9 cellular contexts compared by ENCODE assay signal in the genomic region with DNA sequence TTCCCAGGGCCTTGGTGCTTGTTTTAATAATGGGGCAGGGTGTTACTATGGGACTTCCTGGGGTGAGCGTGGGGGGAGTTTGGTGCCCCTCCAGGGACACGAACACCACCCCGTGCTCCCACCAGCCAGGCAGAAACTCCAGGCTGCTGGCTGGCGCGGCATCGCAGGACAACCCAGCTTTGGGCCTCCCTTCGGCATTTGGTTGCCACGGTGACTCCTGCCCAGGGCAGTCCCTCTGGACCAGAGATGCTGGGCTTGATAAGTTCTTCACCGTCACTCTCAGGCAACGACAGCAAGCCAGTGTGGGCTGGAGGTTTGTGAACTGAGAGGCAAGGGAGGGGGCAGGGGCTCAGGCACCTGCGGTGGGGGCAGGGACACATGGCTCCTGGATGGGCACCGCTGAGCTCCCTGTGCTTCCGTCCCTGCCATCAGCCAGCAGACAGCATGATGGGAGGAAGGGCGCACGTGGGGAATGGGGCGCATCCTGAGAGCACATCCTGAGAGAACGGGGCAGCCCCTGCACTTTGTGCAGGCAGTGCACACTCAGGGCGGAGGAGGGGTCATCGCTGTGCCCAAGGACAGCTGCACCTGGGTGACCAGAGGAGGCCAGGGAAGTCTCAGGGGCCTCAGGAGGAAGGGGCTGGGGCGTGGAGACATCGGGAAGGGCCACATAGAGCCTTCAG.
A peak's percentile ranks its signal among the peaks of the same experiment; 100 is the strongest.
DNase-seq lines count a peak whose midpoint lies in the region; ATAC-seq, FAIRE-seq and TF ChIP-seq lines count a peak whose summit lies in the region.
"Had no signal": no experiment of that assay in that cellular context is flagged by ENCODE, and none has a peak within 500 bp of the region (broad histone marks: within the 10 kb centered on the region; RNA-seq: fewer than 3 reads in every experiment).

No MANE protein-coding gene starts in this region.

- peaks cover 27% of the 10 kb centered on the region for H3K27me3 Mint-ChIP-seq in activated T-cell treated with anti-CD3 and anti-CD28 coated beads, Interleukin-2, amount 50 U/mL, for 24 hours
- H3K27me3 Mint-ChIP-seq in activated T-helper 1 cell treated with anti-CD3 and anti-CD28 coated beads, Interleukin-12 subunit alpha, Interleukin-12 subunit beta, Interleukin-2, Interleukin-4 antibody, amounts not matched to agents 30 ng/mL and 10 ng/mL and 1 ng/mL, durations not matched to agents 14 hours and 24 hours and 36 hours (ENCODE audit: insufficient read depth): peaks cover 9% of the 10 kb centered on the region
- H3K27me3 Mint-ChIP-seq: CD4-positive, CD25-positive, alpha-beta regulatory T cell had no signal

- ATAC-seq in GM19455 (IDR thresholded peaks at IDR 0.05; ENCODE audit: unreplicated experiment): no peak

- no peak overlapping the region for H2AFZ ChIP-seq in parathyroid adenoma

- no peak for TF ChIP-seq POLR2A in GM12892 (IDR thresholded peaks at IDR 0.05; ENCODE audit: low read depth, low read length)

- H3K27ac Mint-ChIP-seq in activated T-cell treated with anti-CD3 and anti-CD28 coated beads, Interleukin-2, amount 50 U/mL, for 24 hours: no peak overlapping the region
- no peak overlapping the region for H3K27ac Mint-ChIP-seq in activated T-helper 1 cell treated with anti-CD3 and anti-CD28 coated beads, Interleukin-12 subunit alpha, Interleukin-12 subunit beta, Interleukin-2, Interleukin-4 antibody, amounts not matched to agents 30 ng/mL and 10 ng/mL and 1 ng/mL, durations not matched to agents 14 hours and 24 hours and 36 hours

- peaks cover 19% of the 10 kb centered on the region for H3K4me1 ChIP-seq in parathyroid adenoma

- H3K4me1 Mint-ChIP-seq in activated T-cell treated with anti-CD3 and anti-CD28 coated beads, Interleukin-2, amount 50 U/mL, for 24 hours (ENCODE audit: low read depth): peaks cover 11% of the 10 kb centered on the region
- H3K4me1 Mint-ChIP-seq in activated T-helper 1 cell treated with anti-CD3 and anti-CD28 coated beads, Interleukin-12 subunit alpha, Interleukin-12 subunit beta, Interleukin-2, Interleukin-4 antibody, amounts not matched to agents 30 ng/mL and 10 ng/mL and 1 ng/mL, durations not matched to agents 14 hours and 24 hours and 36 hours (ENCODE audit: low read depth): no peaks in the 10 kb centered on the region

- DNase-seq in activated T-cell treated with anti-CD3 and anti-CD28 coated beads, Interleukin-2, amount 50 U/mL, for 24 hours: peak; percentile 46
- no peak for DNase-seq in activated T-cell treated with anti-CD3 and anti-CD28 coated beads, Interleukin-2, amount 50 U/mL, for 1 hour
- DNase-seq in NCI-H69 (lab: John Stamatoyannopoulos, UW) (peak; percentile 34), fibroblast of gingiva (ENCODE audit: low read depth) (peak; percentile 48), GM12892 (ENCODE audit: insufficient read length) (no peak)
- no peak for DNase-seq in activated T-helper 1 cell treated with anti-CD3 and anti-CD28 coated beads, Interleukin-12 subunit alpha, Interleukin-12 subunit beta, Interleukin-2, Interleukin-4 antibody, amounts not matched to agents 30 ng/mL and 10 ng/mL and 1 ng/mL, durations not matched to agents 14 hours and 24 hours and 36 hours (ENCODE audit: low spot score)

- peak overlapping the region; percentile 39 for H3K27ac ChIP-seq in parathyroid adenoma

- H3K36me3 ChIP-seq in parathyroid adenoma (ENCODE audit: control insufficient read depth, insufficient read depth, low read length): no peaks in the 10 kb centered on the region

- no peaks in the 10 kb centered on the region for H3K9me3 Mint-ChIP-seq in activated T-cell treated with anti-CD3 and anti-CD28 coated beads, Interleukin-2, amount 50 U/mL, for 24 hours
- peaks cover 5% of the 10 kb centered on the region for H3K9me3 Mint-ChIP-seq in activated T-helper 1 cell treated with anti-CD3 and anti-CD28 coated beads, Interleukin-12 subunit alpha, Interleukin-12 subunit beta, Interleukin-2, Interleukin-4 antibody, amounts not matched to agents 30 ng/mL and 10 ng/mL and 1 ng/mL, durations not matched to agents 14 hours and 24 hours and 36 hours

- FAIRE-seq in GM12892 (lab: Jason Lieb, UNC): no peak

- no peak overlapping the region for H3K9ac ChIP-seq in parathyroid adenoma

- H3K79me2 ChIP-seq in parathyroid adenoma: no peaks in the 10 kb centered on the region

- no peak for TF ChIP-seq CTCF in parathyroid adenoma (IDR thresholded peaks at IDR 0.05)

- no peaks in the 10 kb centered on the region for H3K9me3 ChIP-seq in parathyroid adenoma (ENCODE audit: control insufficient read depth, low read length)

- no peak overlapping the region for H3K4me3 ChIP-seq in parathyroid adenoma (ENCODE audit: low read depth, low read length)

- H3K4me2 ChIP-seq in parathyroid adenoma (ENCODE audit: low read length): no peak overlapping the region

- no peaks in the 10 kb centered on the region for H3K27me3 ChIP-seq in parathyroid adenoma (ENCODE audit: control insufficient read depth, insufficient read depth, low read length)

- no peak overlapping the region for H3K4me3 Mint-ChIP-seq in activated T-cell treated with anti-CD3 and anti-CD28 coated beads, Interleukin-2, amount 50 U/mL, for 24 hours
- H3K4me3 Mint-ChIP-seq in activated T-helper 1 cell treated with anti-CD3 and anti-CD28 coated beads, Interleukin-12 subunit alpha, Interleukin-12 subunit beta, Interleukin-2, Interleukin-4 antibody, amounts not matched to agents 30 ng/mL and 10 ng/mL and 1 ng/mL, durations not matched to agents 14 hours and 24 hours and 36 hours: no peak overlapping the region
- H3K4me3 Mint-ChIP-seq: CD4-positive, CD25-positive, alpha-beta regulatory T cell had no signal

- no peaks in the 10 kb centered on the region for H3K36me3 Mint-ChIP-seq in activated T-cell treated with anti-CD3 and anti-CD28 coated beads, Interleukin-2, amount 50 U/mL, for 24 hours (ENCODE audit: low read depth)
- no peaks in the 10 kb centered on the region for H3K36me3 Mint-ChIP-seq in activated T-helper 1 cell treated with anti-CD3 and anti-CD28 coated beads, Interleukin-12 subunit alpha, Interleukin-12 subunit beta, Interleukin-2, Interleukin-4 antibody, amounts not matched to agents 30 ng/mL and 10 ng/mL and 1 ng/mL, durations not matched to agents 14 hours and 24 hours and 36 hours (ENCODE audit: low read depth)
- H3K36me3 Mint-ChIP-seq: CD4-positive, CD25-positive, alpha-beta regulatory T cell had no signal

- intact Hi-C loops in activated T-helper 1 cell treated with anti-CD3 and anti-CD28 coated beads, Interleukin-12 subunit alpha, Interleukin-12 subunit beta, Interleukin-2, Interleukin-4 antibody, amounts not matched to agents 30 ng/mL and 10 ng/mL and 1 ng/mL, durations not matched to agents 14 hours and 24 hours and 36 hours (cut with micrococcal nuclease): loop anchor here (1.0 to 10.0 kb wide), 6 partner anchors 14 to 278 kb away; a partner anchor contains a TSS

Comparison
In these comparisons a context has a peak if more than half of its experiments do, and no peak if none do; other contexts are left out.
1. DNase-seq: peak in activated T-cell treated with anti-CD3 and anti-CD28 coated beads, Interleukin-2, amount 50 U/mL, for 24 hours (single experiment), NCI-H69 (single experiment) and fibroblast of gingiva (single experiment); none in activated T-cell treated with anti-CD3 and anti-CD28 coated beads, Interleukin-2, amount 50 U/mL, for 1 hour (single experiment), activated T-helper 1 cell treated with anti-CD3 and anti-CD28 coated beads, Interleukin-12 subunit alpha, Interleukin-12 subunit beta, Interleukin-2, Interleukin-4 antibody, amounts not matched to agents 30 ng/mL and 10 ng/mL and 1 ng/mL, durations not matched to agents 14 hours and 24 hours and 36 hours (single experiment) and GM12892 (single experiment).